ENCODE assay signal across 8 cellular contexts in genomic region chr10:22010973-22011408, GRCh38. TPM values are rescaled to one million over a fixed set of nuclear protein-coding genes. Genes with fewer than 3 reads are reported as not detected.
A peak's percentile ranks its signal among the peaks of the same experiment; 100 is the strongest.
DNase-seq lines count a peak whose midpoint lies in the region; FAIRE-seq and TF ChIP-seq lines count a peak whose summit lies in the region.

No MANE protein-coding gene starts in this region.

- no peaks in the 10 kb centered on the region for H3K9me3 ChIP-seq in astrocyte (ENCODE audit: insufficient read depth, low read depth, low read length)
- H3K9me3 ChIP-seq in mesenchymal stem cell (ENCODE audit: control insufficient read depth, low read length), result peaks cover 10% of the 10 kb centered on the region

- no peak overlapping the region for H3K4me3 Mint-ChIP-seq in CD14-positive monocyte
- no peak overlapping the region for H3K4me3 Mint-ChIP-seq in astrocyte (ENCODE audit: unreplicated experiment)
- H3K4me3 Mint-ChIP-seq in activated CD4-positive, alpha-beta memory T cell treated with anti-CD3 and anti-CD28 coated beads for 36 hours, result no peak overlapping the region

- no peaks in the 10 kb centered on the region for H3K79me2 ChIP-seq in astrocyte (ENCODE audit: insufficient read depth, low read length)
- no peaks in the 10 kb centered on the region for H3K79me2 ChIP-seq in mesendoderm (ENCODE audit: control insufficient read depth, insufficient read depth, low read length)

- no peak overlapping the region for H3K27ac ChIP-seq in astrocyte (ENCODE audit: low read depth, low read length)
- H3K27ac ChIP-seq in mesenchymal stem cell (ENCODE audit: low read length, poor library complexity, severe bottlenecking), result no peak overlapping the region
- H3K27ac ChIP-seq in mesendoderm (ENCODE audit: low read depth, low read length), result no peak overlapping the region

- peak; percentile 74 for TF ChIP-seq CTCF in CD14-positive monocyte (IDR thresholded peaks at IDR 0.05)
- peak; percentile 38 for TF ChIP-seq CTCF in astrocyte (IDR thresholded peaks at IDR 0.05; ENCODE audit: insufficient read depth, low read depth, low read length)
- TF ChIP-seq CTCF in lower leg skin (IDR thresholded peaks at IDR 0.05), result no peak

- no peak overlapping the region for H3K18ac ChIP-seq in mesenchymal stem cell (ENCODE audit: low read depth in 1 of 2, low read length in 2 of 2)
- H3K18ac ChIP-seq in mesendoderm (ENCODE audit: low read length), result no peak overlapping the region

- H3K4me1 Mint-ChIP-seq in CD14-positive monocyte (peaks cover 13% of the 10 kb centered on the region), astrocyte (ENCODE audit: low read depth, unreplicated experiment) (no peaks in the 10 kb centered on the region)
- no peaks in the 10 kb centered on the region for H3K4me1 Mint-ChIP-seq in activated CD4-positive, alpha-beta memory T cell treated with anti-CD3 and anti-CD28 coated beads for 36 hours (ENCODE audit: low read depth)

- no peaks in the 10 kb centered on the region for H3K36me3 ChIP-seq in astrocyte (ENCODE audit: insufficient read depth, low read length)
- H3K36me3 ChIP-seq in mesenchymal stem cell (ENCODE audit: control insufficient read depth in 1 of 2, insufficient read depth in 2 of 2, low read depth in 1 of 2, low read length in 2 of 2), result no peaks in the 10 kb centered on the region
- no peaks in the 10 kb centered on the region for H3K36me3 ChIP-seq in mesendoderm (ENCODE audit: control insufficient read depth, insufficient read depth, low read length)

- H4K8ac ChIP-seq in mesenchymal stem cell (ENCODE audit: low read length) (no peak overlapping the region), mesendoderm (ENCODE audit: low read depth, low read length) (no peak overlapping the region)

- H3K4ac ChIP-seq in mesenchymal stem cell (ENCODE audit: low read depth in 1 of 2, low read length in 2 of 2) (no peak overlapping the region), mesendoderm (ENCODE audit: low read depth, low read length) (no peak overlapping the region)

- H3K4me3 ChIP-seq in astrocyte (ENCODE audit: insufficient read depth, low read depth, low read length) (no peak overlapping the region), mesenchymal stem cell (ENCODE audit: insufficient read depth in 1 of 2, low read depth in 1 of 2, low read length in 2 of 2) (no peak overlapping the region), lower leg skin (ENCODE audit: low read depth, poor library complexity, severe bottlenecking) (no peak overlapping the region), mesendoderm (ENCODE audit: low read length) (no peak overlapping the region)

- H3K23ac ChIP-seq in mesenchymal stem cell (ENCODE audit: low read length in 2 of 2), result no peak overlapping the region
- H3K23ac ChIP-seq in mesendoderm (ENCODE audit: low read length), result no peak overlapping the region

- H2BK12ac ChIP-seq in mesenchymal stem cell (ENCODE audit: low read length in 2 of 2), result no peak overlapping the region

- H3K4me2 ChIP-seq in astrocyte (ENCODE audit: low read length) (no peak overlapping the region), mesenchymal stem cell (ENCODE audit: low read length, poor library complexity, severe bottlenecking) (no peak overlapping the region), mesendoderm (ENCODE audit: low read length) (no peak overlapping the region)

- no peak overlapping the region for H2BK120ac ChIP-seq in mesenchymal stem cell (ENCODE audit: low read depth, low read length)
- no peak overlapping the region for H2BK120ac ChIP-seq in mesendoderm (ENCODE audit: low read depth, low read length)

- no peak for FAIRE-seq in astrocyte (lab: Jason Lieb, UNC)

- no peaks in the 10 kb centered on the region for H3K9me3 Mint-ChIP-seq in CD14-positive monocyte
- H3K9me3 Mint-ChIP-seq in astrocyte (ENCODE audit: unreplicated experiment), result no peaks in the 10 kb centered on the region
- peaks cover 6% of the 10 kb centered on the region for H3K9me3 Mint-ChIP-seq in activated CD4-positive, alpha-beta memory T cell treated with anti-CD3 and anti-CD28 coated beads for 36 hours

- H2AFZ ChIP-seq in astrocyte (ENCODE audit: low read depth, low read length), result no peak overlapping the region
- no peak overlapping the region for H2AFZ ChIP-seq in mesenchymal stem cell (ENCODE audit: low read depth, low read length)

- H3K27me3 Mint-ChIP-seq in CD14-positive monocyte (ENCODE audit: low read depth in 3 of 3) (peaks cover 0 to 7% (median 0%) of the 10 kb centered on the region in 3 donors), astrocyte (ENCODE audit: low read depth, unreplicated experiment) (no peaks in the 10 kb centered on the region)
- peaks cover 4% of the 10 kb centered on the region for H3K27me3 Mint-ChIP-seq in activated CD4-positive, alpha-beta memory T cell treated with anti-CD3 and anti-CD28 coated beads for 36 hours

- no peak overlapping the region for H2BK5ac ChIP-seq in mesenchymal stem cell (ENCODE audit: low read depth, low read length, poor library complexity, severe bottlenecking)
- H2BK5ac ChIP-seq in mesendoderm (ENCODE audit: low read length), result no peak overlapping the region

- no peaks in the 10 kb centered on the region for H4K20me1 ChIP-seq in astrocyte (ENCODE audit: insufficient read depth, low read length)

- no CpG with 5 or more reads among the region's 1 CpG for WGBS in mesenchymal stem cell
- WGBS in lower leg skin, 2 donors, result 6 to 7% methylated on average over 1 of the region's 1 CpG
- WGBS in mesendoderm (ENCODE audit: extremely low coverage, insufficient coverage, low lambda C conversion rate), result no CpG with 5 or more reads among the region's 1 CpG

- CTCF ChIA-PET in activated CD4-positive, alpha-beta memory T cell treated with anti-CD3 and anti-CD28 coated beads for 36 hours (lab: Charles Lee), result interaction anchor here (0.8 to 4.7 kb wide), 10 partner anchors 8 to 978 kb away, joined by 3 to 26 read pairs (median 4); partner anchors contain the start of gene DNAJC1

- H3K4me1 ChIP-seq in astrocyte (ENCODE audit: insufficient read depth, low read length) (no peaks in the 10 kb centered on the region), mesenchymal stem cell (ENCODE audit: control insufficient read depth, insufficient read depth, low read depth, low read length) (no peaks in the 10 kb centered on the region), mesendoderm (ENCODE audit: control insufficient read depth, low read depth, low read length) (peaks cover 4% of the 10 kb centered on the region)

- no peak overlapping the region for H4K5ac ChIP-seq in mesendoderm (ENCODE audit: low read length)

- no peaks in the 10 kb centered on the region for H3K36me3 Mint-ChIP-seq in CD14-positive monocyte
- no peaks in the 10 kb centered on the region for H3K36me3 Mint-ChIP-seq in astrocyte (ENCODE audit: low read depth, unreplicated experiment)
- H3K36me3 Mint-ChIP-seq in activated CD4-positive, alpha-beta memory T cell treated with anti-CD3 and anti-CD28 coated beads for 36 hours, result peaks cover 1% of the 10 kb centered on the region

- H4K91ac ChIP-seq in mesenchymal stem cell (ENCODE audit: low read length), result no peak overlapping the region

- H3K79me1 ChIP-seq in mesenchymal stem cell (replicated peaks; ENCODE audit: low read length, poor library complexity, severe bottlenecking) (no peaks in the 10 kb centered on the region), mesendoderm (ENCODE audit: low read length) (no peaks in the 10 kb centered on the region)

- no peak for TF ChIP-seq POLR2A in lower leg skin (IDR thresholded peaks at IDR 0.05)

- H3K14ac ChIP-seq in mesenchymal stem cell (ENCODE audit: low read length in 2 of 2), result no peak overlapping the region

- H3K9ac ChIP-seq in astrocyte (ENCODE audit: low read length), result no peak overlapping the region
- H3K9ac ChIP-seq in mesenchymal stem cell (ENCODE audit: low read length), result no peak overlapping the region
- H3K9ac ChIP-seq in mesendoderm (ENCODE audit: low read length), result no peak overlapping the region

- no peak overlapping the region for H2BK15ac ChIP-seq in mesenchymal stem cell (ENCODE audit: low read depth, poor library complexity, severe bottlenecking)
- no peak overlapping the region for H2BK15ac ChIP-seq in mesendoderm (replicated peaks; ENCODE audit: low read depth)

- POLR2A ChIA-PET in activated CD4-positive, alpha-beta memory T cell treated with anti-CD3 and anti-CD28 coated beads for 36 hours (lab: Charles Lee), result no interaction called here

- H3K27ac Mint-ChIP-seq in CD14-positive monocyte (no peak overlapping the region), astrocyte (ENCODE audit: unreplicated experiment) (no peak overlapping the region)
- no peak overlapping the region for H3K27ac Mint-ChIP-seq in activated CD4-positive, alpha-beta memory T cell treated with anti-CD3 and anti-CD28 coated beads for 36 hours

- intact Hi-C loops in CD14-positive monocyte (cut with micrococcal nuclease) (loop anchor here in 1 of 2 donors (5.0 kb wide), 1 partner anchor 976 kb away; no protein-coding TSS in a partner anchor), lower leg skin (cut with DNase I; ENCODE audit: low total_unique reads) (loop anchor here (10.0 kb wide), 1 partner anchor 984 kb away; no protein-coding TSS in a partner anchor)
- intact Hi-C loops in activated CD4-positive, alpha-beta memory T cell treated with anti-CD3 and anti-CD28 coated beads for 36 hours (cut with micrococcal nuclease), result loop anchor here (1.0 to 2.0 kb wide), 2 partner anchors 410 to 978 kb away; no protein-coding TSS in a partner anchor

- no peak for DNase-seq in CD14-positive monocyte (ENCODE audit: low spot score)
- DNase-seq in HCEC 1CT, result peak; percentile 31
- DNase-seq in astrocyte (ENCODE audit: low read depth), result no peak
- peak; percentile 29 for DNase-seq in mesenchymal stem cell
- DNase-seq in lower leg skin (ENCODE audit: low spot score in 2 of 2), result no peak
- DNase-seq in mesendoderm, result no peak
- no peak for DNase-seq in anterior cingulate cortex (lab: John Stamatoyannopoulos, UW)
- no peak for DNase-seq in activated CD4-positive, alpha-beta memory T cell treated with anti-CD3 and anti-CD28 coated beads for 36 hours

- no peak overlapping the region for H2AK5ac ChIP-seq in mesenchymal stem cell (ENCODE audit: low read length, severe bottlenecking)
- H2AK5ac ChIP-seq in mesendoderm (ENCODE audit: low read length), result no peak overlapping the region

- no peak overlapping the region for H3K56ac ChIP-seq in mesendoderm (ENCODE audit: low read length)

- H3K27me3 ChIP-seq in astrocyte (ENCODE audit: insufficient read depth, low read length) (no peaks in the 10 kb centered on the region), mesenchymal stem cell (ENCODE audit: control insufficient read depth in 1 of 2, insufficient read depth in 1 of 2, low read length in 2 of 2) (no peaks in the 10 kb centered on the region), mesendoderm (ENCODE audit: insufficient read depth, low read length, poor library complexity) (no peaks in the 10 kb centered on the region)

RNA-seq across cellular contexts. Expression of gene DNAJC1, which starts 7.5 kb away (rescaled TPM):
- 10 to 100 TPM; 12.5 to 12.9 TPM for polyA plus RNA-seq in CD14-positive monocyte
- total RNA-seq in astrocyte (66.8 and 67.1 TPM in 2 replicates), lower leg skin (100 to 1,000 TPM in 1 of 4 donors, 10 to 100 TPM in 3; 22.8 to 101 (median 49.4) TPM)
- polyA plus RNA-seq in mesenchymal stem cell (2013, experiment 1 of 2), result 75.7 TPM
- 77.3 TPM for polyA plus RNA-seq in mesenchymal stem cell (2013, experiment 2 of 2)
- polyA plus RNA-seq in mesendoderm (2013, experiment 1 of 2), result 21.8 TPM
- polyA plus RNA-seq in mesendoderm (2013, experiment 2 of 2), result 21.5 TPM
- total RNA-seq in activated CD4-positive, alpha-beta memory T cell treated with anti-CD3 and anti-CD28 coated beads for 36 hours, result 10 to 100 TPM; 24.0 to 24.8 TPM

Comparison
In these comparisons a context has a peak if more than half of its experiments do, and no peak if none do; other contexts are left out.
1. DNase-seq: peak in HCEC 1CT (single experiment) and mesenchymal stem cell (single experiment); none in CD14-positive monocyte (single experiment), astrocyte (single experiment), lower leg skin (0 of 2), mesendoderm (single experiment), anterior cingulate cortex (0 of 58) and activated CD4-positive, alpha-beta memory T cell treated with anti-CD3 and anti-CD28 coated beads for 36 hours (single experiment).
2. CTCF ChIP-seq: peak in CD14-positive monocyte (single experiment) and astrocyte (single experiment); none in lower leg skin (0 of 3).